Comparison of ENCODE assay signal across 8 cellular contexts in genomic region chr7:1758417-1758858, GRCh38.
DNase-seq lines count a peak whose midpoint lies in the region; ATAC-seq lines count a peak whose summit lies in the region.

No MANE protein-coding gene starts in this region.

- H3K27me3 Mint-ChIP-seq in activated CD4-positive, alpha-beta memory T cell treated with anti-CD3 and anti-CD28 coated beads for 36 hours: peaks cover 6% of the 10 kb centered on the region
- peaks cover 7% of the 10 kb centered on the region for H3K27me3 Mint-ChIP-seq in activated CD4-positive, alpha-beta memory T cell treated with anti-CD3 and anti-CD28 coated beads, Interleukin-2, amount 10 ng/mL, durations not matched to agents 7 days and 5 days

- CTCF ChIA-PET in activated CD4-positive, alpha-beta memory T cell treated with anti-CD3 and anti-CD28 coated beads for 36 hours (lab: Charles Lee): interaction anchor here (1.0 to 1.2 kb wide), 2 partner anchors 37 to 179 kb away, joined by 4 read pairs; no protein-coding TSS in a partner anchor
- CTCF ChIA-PET in activated CD4-positive, alpha-beta memory T cell treated with anti-CD3 and anti-CD28 coated beads, Interleukin-2, amount 10 ng/mL, durations not matched to agents 7 days and 5 days (lab: Charles Lee): interaction anchor here (0.7 kb wide), 1 partner anchor 312 kb away, joined by 5 read pairs; no protein-coding TSS in a partner anchor

- H3K27ac Mint-ChIP-seq in activated CD4-positive, alpha-beta memory T cell treated with anti-CD3 and anti-CD28 coated beads for 36 hours: no peak overlapping the region
- no peak overlapping the region for H3K27ac Mint-ChIP-seq in activated CD4-positive, alpha-beta memory T cell treated with anti-CD3 and anti-CD28 coated beads, Interleukin-2, amount 10 ng/mL, durations not matched to agents 7 days and 5 days

- no peaks in the 10 kb centered on the region for H3K4me1 Mint-ChIP-seq in activated CD4-positive, alpha-beta memory T cell treated with anti-CD3 and anti-CD28 coated beads for 36 hours (ENCODE audit: low read depth)
- H3K4me1 Mint-ChIP-seq in activated CD4-positive, alpha-beta memory T cell treated with anti-CD3 and anti-CD28 coated beads, Interleukin-2, amount 10 ng/mL, durations not matched to agents 7 days and 5 days: no peaks in the 10 kb centered on the region

- DNase-seq in activated CD4-positive, alpha-beta memory T cell treated with anti-CD3 and anti-CD28 coated beads for 36 hours: peak; percentile 38
- DNase-seq in activated CD4-positive, alpha-beta memory T cell treated with anti-CD3 and anti-CD28 coated beads, Interleukin-2, amount 10 ng/mL, durations not matched to agents 7 days and 5 days: no peak
- DNase-seq in NCI-H2171 (lab: John Stamatoyannopoulos, UW) (peak; percentile 6), cerebellar cortex (ENCODE audit: low spot score) (peak; percentile 56), myocyte (ENCODE audit: low read depth) (peak; percentile 48), GM19240 (ENCODE audit: insufficient read length, low spot score) (no peak)

- no peak for ATAC-seq in HG03520 (IDR thresholded peaks at IDR 0.05; ENCODE audit: unreplicated experiment)
- no peak for ATAC-seq in HG02852 (IDR thresholded peaks at IDR 0.05; ENCODE audit: unreplicated experiment)

- H3K36me3 Mint-ChIP-seq in activated CD4-positive, alpha-beta memory T cell treated with anti-CD3 and anti-CD28 coated beads for 36 hours: no peaks in the 10 kb centered on the region
- no peaks in the 10 kb centered on the region for H3K36me3 Mint-ChIP-seq in activated CD4-positive, alpha-beta memory T cell treated with anti-CD3 and anti-CD28 coated beads, Interleukin-2, amount 10 ng/mL, durations not matched to agents 7 days and 5 days (ENCODE audit: low read depth)

- H3K4me3 Mint-ChIP-seq in activated CD4-positive, alpha-beta memory T cell treated with anti-CD3 and anti-CD28 coated beads for 36 hours: no peak overlapping the region
- H3K4me3 Mint-ChIP-seq in activated CD4-positive, alpha-beta memory T cell treated with anti-CD3 and anti-CD28 coated beads, Interleukin-2, amount 10 ng/mL, durations not matched to agents 7 days and 5 days: no peak overlapping the region

- H3K9me3 Mint-ChIP-seq in activated CD4-positive, alpha-beta memory T cell treated with anti-CD3 and anti-CD28 coated beads for 36 hours: peaks cover 13% of the 10 kb centered on the region
- H3K9me3 Mint-ChIP-seq in activated CD4-positive, alpha-beta memory T cell treated with anti-CD3 and anti-CD28 coated beads, Interleukin-2, amount 10 ng/mL, durations not matched to agents 7 days and 5 days: peaks cover 14% of the 10 kb centered on the region

- intact Hi-C loops in activated CD4-positive, alpha-beta memory T cell treated with anti-CD3 and anti-CD28 coated beads for 36 hours (cut with micrococcal nuclease): no loop called here

- POLR2A ChIA-PET in activated CD4-positive, alpha-beta memory T cell treated with anti-CD3 and anti-CD28 coated beads for 36 hours (lab: Charles Lee): no interaction called here
- POLR2A ChIA-PET in activated CD4-positive, alpha-beta memory T cell treated with anti-CD3 and anti-CD28 coated beads, Interleukin-2, amount 10 ng/mL, durations not matched to agents 7 days and 5 days (lab: Charles Lee): no interaction called here

Comparison
In these comparisons a context has a peak if more than half of its experiments do, and no peak if none do; other contexts are left out.
1. DNase-seq: peak in activated CD4-positive, alpha-beta memory T cell treated with anti-CD3 and anti-CD28 coated beads for 36 hours (single experiment), NCI-H2171 (single experiment), cerebellar cortex (single experiment) and myocyte (single experiment); none in activated CD4-positive, alpha-beta memory T cell treated with anti-CD3 and anti-CD28 coated beads, Interleukin-2, amount 10 ng/mL, durations not matched to agents 7 days and 5 days (single experiment) and GM19240 (single experiment).